ENCODE assay signal across 18 cellular contexts in the genomic region with DNA sequence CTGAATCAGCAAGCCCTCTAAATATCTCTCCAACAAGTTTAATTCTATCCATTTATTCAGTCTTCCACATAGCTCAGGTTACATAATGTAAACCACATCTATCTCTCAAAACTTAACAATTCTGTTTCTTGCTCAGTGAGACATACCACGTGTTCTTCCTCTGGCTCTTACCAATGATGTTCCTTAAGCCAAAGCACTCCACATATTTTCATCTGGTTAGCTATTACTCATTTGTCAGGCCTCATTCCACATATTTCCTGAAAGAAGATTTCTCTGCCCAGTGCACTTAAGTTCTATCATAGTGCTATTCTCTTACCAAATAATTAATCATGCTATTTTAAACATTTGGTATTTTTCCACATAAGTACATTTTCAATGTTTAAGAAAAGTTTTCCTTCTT.
"Had no signal": no experiment of that assay in that cellular context is flagged by ENCODE, and none has a peak within 500 bp of the region (broad histone marks: within the 10 kb centered on the region; RNA-seq: fewer than 3 reads in every experiment).

No MANE protein-coding gene starts in this region.

- H3K36me3 ChIP-seq: left lung, ovary, stomach, thoracic aorta had no signal

- H3K4me3 ChIP-seq: left lung, ovary, stomach, thoracic aorta had no signal

- H3K27me3 ChIP-seq: left lung, ovary, stomach had no signal

- H3K4me1 ChIP-seq: left lung, stomach had no signal

- ATAC-seq: activated CD4-positive, alpha-beta T cell treated with anti-CD3 and anti-CD28 coated beads for 36 hours; activated CD8-positive, alpha-beta T cell treated with anti-CD3 and anti-CD28 coated beads for 36 hours; activated T-cell treated with anti-CD3 and anti-CD28 coated beads, Interleukin-2, amount 50 U/mL, for 72 hours; left lung had no signal

- DNase-seq: activated CD4-positive, alpha-beta T cell treated with anti-CD3 and anti-CD28 coated beads for 36 hours; activated CD8-positive, alpha-beta memory T cell treated with anti-CD3 and anti-CD28 coated beads, Interleukin-2, amount 50 U/mL, for 4 hours; activated CD8-positive, alpha-beta T cell treated with anti-CD3 and anti-CD28 coated beads for 36 hours; activated gamma-delta T cell treated with Interleukin-2 at 50 U/mL for 16 hours; activated naive CD8-positive, alpha-beta T cell treated with anti-CD3 and anti-CD28 coated beads for 36 hours; activated T-cell treated with anti-CD3 and anti-CD28 coated beads, Interleukin-2, amount 50 U/mL, for 72 hours; aorta; glutamatergic neuron; immature natural killer cell; left lung; nephron progenitor cell; ovary; retina; stomach; T1000 had no signal

- H3K27ac ChIP-seq: left lung, ovary, stomach, thoracic aorta, VCaP had no signal

- H3K9me3 ChIP-seq: left lung, ovary, stomach, thoracic aorta had no signal

- FAIRE-seq: urothelium cell line had no signal
